Comparison of ENCODE assay signal across 8 cellular contexts in genomic region chr2:75787532-75788132, GRCh38.
DNase-seq lines count a peak whose midpoint lies in the region; ATAC-seq and TF ChIP-seq lines count a peak whose summit lies in the region.

No MANE protein-coding gene starts in this region.

- H3K27me3 Mint-ChIP-seq in glutamatergic neuron (ENCODE audit: unreplicated experiment) = peaks cover 3% of the 10 kb centered on the region

- no peak overlapping the region for H3K4me2 ChIP-seq in Loucy (ENCODE audit: low read depth, low read length, poor library complexity, severe bottlenecking)

- H3K36me3 ChIP-seq in Loucy (ENCODE audit: insufficient read depth, low read length) (no peaks in the 10 kb centered on the region), upper lobe of left lung (no peaks in the 10 kb centered on the region)

- ATAC-seq in GM18907 (IDR thresholded peaks at IDR 0.05; ENCODE audit: unreplicated experiment) (peak; percentile 46), SK-N-SH treated with all-trans-retinoic acid at 6 μM for 48 hours (peak; percentile 68), upper lobe of left lung (ENCODE audit: low FRiP score in 2 of 2) (no peak), GM21447 (IDR thresholded peaks at IDR 0.05; ENCODE audit: unreplicated experiment) (no peak)

- no peaks in the 10 kb centered on the region for H3K36me3 Mint-ChIP-seq in glutamatergic neuron (ENCODE audit: unreplicated experiment)

- no peaks in the 10 kb centered on the region for H3K9me3 ChIP-seq in Loucy (ENCODE audit: insufficient read depth, low read depth, low read length)
- no peaks in the 10 kb centered on the region for H3K9me3 ChIP-seq in upper lobe of left lung

- no peak for TF ChIP-seq POLR2A in upper lobe of left lung (IDR thresholded peaks at IDR 0.05)

- no peak overlapping the region for H3K27ac ChIP-seq in upper lobe of left lung

- no peaks in the 10 kb centered on the region for H3K4me1 ChIP-seq in Loucy (ENCODE audit: insufficient read depth, low read length, poor library complexity, severe bottlenecking)
- peaks cover 0 to 5% (median 2%) of the 10 kb centered on the region in 4 donors for H3K4me1 ChIP-seq in upper lobe of left lung

- no peak overlapping the region for H3K4me3 ChIP-seq in Loucy (ENCODE audit: low read length, poor library complexity, severe bottlenecking)
- no peak overlapping the region for H3K4me3 ChIP-seq in upper lobe of left lung

- H3K27ac Mint-ChIP-seq in glutamatergic neuron (ENCODE audit: unreplicated experiment) = no peak overlapping the region

- no peaks in the 10 kb centered on the region for H3K27me3 ChIP-seq in Loucy (ENCODE audit: insufficient read depth, low read length, poor library complexity, severe bottlenecking)
- H3K27me3 ChIP-seq in upper lobe of left lung = no peaks in the 10 kb centered on the region

- no peaks in the 10 kb centered on the region for H4K20me1 ChIP-seq in Loucy (ENCODE audit: insufficient read depth, low read length, poor library complexity, severe bottlenecking)

- TF ChIP-seq EP300 in upper lobe of left lung (IDR thresholded peaks at IDR 0.05) = no peak

- peak; percentile 60 for TF ChIP-seq CTCF in Loucy (conservative IDR thresholded peaks at IDR 0.05; ENCODE audit: low read length)
- peak; percentile 58 for TF ChIP-seq CTCF in glutamatergic neuron (IDR thresholded peaks at IDR 0.05; ENCODE audit: partially characterized antibody, unreplicated experiment)
- peak in 4 of 6 experiments; percentile 25 to 39 (median 32) for TF ChIP-seq CTCF in upper lobe of left lung (IDR thresholded peaks at IDR 0.05)

- H3F3A ChIP-seq in Loucy (ENCODE audit: low read depth) = no peaks in the 10 kb centered on the region

- DNase-seq in Ammon's horn (ENCODE audit: low spot score) (peak; percentile 75), glutamatergic neuron (no peak), upper lobe of left lung (no peak), NK-92 (lab: John Stamatoyannopoulos, UW; ENCODE audit: unreplicated experiment) (no peak)

- peak overlapping the region; percentile 72 for H2AFZ ChIP-seq in Loucy (ENCODE audit: low read length)

- no peaks in the 10 kb centered on the region for H3K9me2 ChIP-seq in Loucy (replicated peaks; ENCODE audit: low read depth, low read length)

- H3K4me1 Mint-ChIP-seq in glutamatergic neuron (ENCODE audit: low read depth, unreplicated experiment) = peaks cover 29% of the 10 kb centered on the region

- no peak overlapping the region for H3K9ac ChIP-seq in Loucy (ENCODE audit: low read depth, low read length, poor library complexity, severe bottlenecking)

- H3K9me3 Mint-ChIP-seq in glutamatergic neuron (ENCODE audit: unreplicated experiment) = peaks cover 6% of the 10 kb centered on the region

- WGBS in upper lobe of left lung, 2 donors = 22 to 23% methylated on average over 5 of the region's 5 CpGs

- no peak overlapping the region for H3K4me3 Mint-ChIP-seq in glutamatergic neuron (ENCODE audit: unreplicated experiment)

- H3K79me2 ChIP-seq in Loucy (ENCODE audit: insufficient read depth, low read length) = no peaks in the 10 kb centered on the region

TF ChIP-seq in SK-N-SH treated with all-trans-retinoic acid at 6 μM for 48 hours, 23 proteins besides CTCF, POLR2A, EP300 and RAD21 (continues in another document):
- no peak for TF ChIP-seq ZNF8 (CRISPR knock-in tag; IDR thresholded peaks at IDR 0.05)
- TF ChIP-seq ARNTL (CRISPR knock-in tag; IDR thresholded peaks at IDR 0.05; ENCODE audit: borderline replicate concordance, low read depth) = no peak
- TF ChIP-seq ZNF70 (CRISPR knock-in tag; IDR thresholded peaks at IDR 0.05) = no peak
- TF ChIP-seq ISL1 (CRISPR knock-in tag; IDR thresholded peaks at IDR 0.05) = no peak
- no peak for TF ChIP-seq CREB5 (CRISPR knock-in tag; IDR thresholded peaks at IDR 0.05; ENCODE audit: low read depth)
- no peak for TF ChIP-seq ESRRG (CRISPR knock-in tag; IDR thresholded peaks at IDR 0.05)
- no peak for TF ChIP-seq ZC3H10 (CRISPR knock-in tag; IDR thresholded peaks at IDR 0.05)
- no peak for TF ChIP-seq ZNF565 (CRISPR knock-in tag; conservative IDR thresholded peaks at IDR 0.05; ENCODE audit: low read depth)
- no peak for TF ChIP-seq GLIS3 (CRISPR knock-in tag; IDR thresholded peaks at IDR 0.05)
- TF ChIP-seq OSR1 (CRISPR knock-in tag; IDR thresholded peaks at IDR 0.05) = no peak
- TF ChIP-seq PPARA (CRISPR knock-in tag; IDR thresholded peaks at IDR 0.05; ENCODE audit: borderline replicate concordance) = no peak
- no peak for TF ChIP-seq TOX (CRISPR knock-in tag; IDR thresholded peaks at IDR 0.05; ENCODE audit: borderline replicate concordance)
- TF ChIP-seq CSRNP3 (CRISPR knock-in tag; IDR thresholded peaks at IDR 0.05) = no peak
- TF ChIP-seq PATZ1 (CRISPR knock-in tag; IDR thresholded peaks at IDR 0.05; ENCODE audit: borderline replicate concordance) = no peak
- no peak for TF ChIP-seq RARB (CRISPR knock-in tag; IDR thresholded peaks at IDR 0.05)
- no peak for TF ChIP-seq POU6F1 (CRISPR knock-in tag; IDR thresholded peaks at IDR 0.05; ENCODE audit: borderline replicate concordance, low read depth)
- TF ChIP-seq TCF4 (CRISPR knock-in tag; IDR thresholded peaks at IDR 0.05; ENCODE audit: borderline replicate concordance) = no peak

Comparison
In these comparisons a context has a peak if more than half of its experiments do, and no peak if none do; other contexts are left out.
1. ATAC-seq: peak in GM18907 (single experiment) and SK-N-SH treated with all-trans-retinoic acid at 6 μM for 48 hours (single experiment); none in upper lobe of left lung (0 of 2) and GM21447 (single experiment).
2. Peak in every context shown above with its lines, with median percentiles within 50 percentile points of each other: CTCF ChIP-seq.